23 cellular contexts compared by ENCODE assay signal in the genomic region with DNA sequence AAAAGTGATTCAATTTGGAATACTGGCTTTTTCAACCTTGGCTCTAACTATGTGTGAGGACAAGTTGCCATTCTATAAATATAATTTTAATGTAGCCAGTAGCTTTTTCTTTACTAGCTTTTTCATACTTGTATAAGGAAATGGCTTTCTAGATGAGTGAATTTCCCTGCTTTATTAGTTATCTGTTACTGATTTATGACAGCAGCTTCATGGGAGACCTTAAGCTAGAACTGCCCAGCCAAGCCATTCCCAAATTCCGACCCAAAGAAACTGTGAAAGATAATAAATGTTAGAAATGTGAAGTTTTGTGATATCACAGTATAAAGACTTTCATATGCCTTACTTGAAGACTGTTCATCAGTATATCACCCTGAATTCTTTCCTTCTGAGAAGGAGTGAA. TPM values are rescaled to one million over a fixed set of nuclear protein-coding genes. Genes with fewer than 3 reads are reported as not detected.
DNase-seq lines count a peak whose midpoint lies in the region; ATAC-seq, FAIRE-seq and TF ChIP-seq lines count a peak whose summit lies in the region.
"Had no signal": no experiment of that assay in that cellular context is flagged by ENCODE, and none has a peak within 500 bp of the region (broad histone marks: within the 10 kb centered on the region; RNA-seq: fewer than 3 reads in every experiment).

No MANE protein-coding gene starts in this region.

- FAIRE-seq in D721Med (lab: Jason Lieb, UNC), result no peak
- FAIRE-seq: GM12878 had no signal

- H3K4me3 Mint-ChIP-seq in activated T-cell treated with anti-CD3 and anti-CD28 coated beads, Interleukin-2, amount 50 U/mL, for 72 hours, result no peak overlapping the region
- no peak overlapping the region for H3K4me3 Mint-ChIP-seq in activated T-cell treated with anti-CD3 and anti-CD28 coated beads, Interleukin-2, amount 50 U/mL, for 24 hours
- H3K4me3 Mint-ChIP-seq in immature natural killer cell (no peak overlapping the region), mesothelial cell of epicardium (no peak overlapping the region)
- H3K4me3 Mint-ChIP-seq: B cell, CD14-positive monocyte had no signal

- peak overlapping the region; percentile 22 for H3K27ac Mint-ChIP-seq in activated T-cell treated with anti-CD3 and anti-CD28 coated beads, Interleukin-2, amount 50 U/mL, for 72 hours
- H3K27ac Mint-ChIP-seq in activated T-cell treated with anti-CD3 and anti-CD28 coated beads, Interleukin-2, amount 50 U/mL, for 24 hours, result no peak overlapping the region
- H3K27ac Mint-ChIP-seq in immature natural killer cell, result peak overlapping the region in 5 of 6 donors; percentile 61 to 77 (median 75)
- H3K27ac Mint-ChIP-seq in mesothelial cell of epicardium, result peak overlapping the region; percentile 72
- H3K27ac Mint-ChIP-seq: B cell had no signal

- ATAC-seq in activated T-cell treated with anti-CD3 and anti-CD28 coated beads, Interleukin-2, amount 50 U/mL, for 72 hours (replicated peaks in 1 of 2), result no peak
- no peak for ATAC-seq in activated CD4-positive, CD25-positive, alpha-beta regulatory T cell treated with anti-CD3 and anti-CD28 coated beads, Interleukin-2, amount 50 U/mL, for 24 hours
- ATAC-seq: GM12878, PC-3 had no signal

- peaks cover 0 to 2% of the 10 kb centered on the region in 2 donors for H3K9me3 Mint-ChIP-seq in activated T-cell treated with anti-CD3 and anti-CD28 coated beads, Interleukin-2, amount 50 U/mL, for 72 hours
- H3K9me3 Mint-ChIP-seq in activated T-cell treated with anti-CD3 and anti-CD28 coated beads, Interleukin-2, amount 50 U/mL, for 24 hours, result no peaks in the 10 kb centered on the region
- H3K9me3 Mint-ChIP-seq in immature natural killer cell (no peaks in the 10 kb centered on the region), mesothelial cell of epicardium (no peaks in the 10 kb centered on the region)

- no peak for TF ChIP-seq CTCF in mesothelial cell of epicardium (IDR thresholded peaks at IDR 0.05; ENCODE audit: unreplicated experiment)
- no peak for TF ChIP-seq CTCF in D721Med (IDR thresholded peaks at IDR 0.05; ENCODE audit: insufficient read depth, missing control alignments)

- no peak for DNase-seq in activated T-cell treated with anti-CD3 and anti-CD28 coated beads, Interleukin-2, amount 50 U/mL, for 72 hours
- DNase-seq in activated T-cell treated with anti-CD3 and anti-CD28 coated beads, Interleukin-2, amount 50 U/mL, for 24 hours, result no peak
- no peak for DNase-seq in immature natural killer cell
- DNase-seq in mesothelial cell of epicardium (ENCODE audit: low spot score in 2 of 2, unreplicated experiment in 2 of 2), result no peak
- DNase-seq in D721Med (ENCODE audit: insufficient read length, low spot score), result no peak
- no peak for DNase-seq in LoVo (ENCODE audit: low spot score)
- DNase-seq in A172 (ENCODE audit: low spot score), result no peak
- DNase-seq: DMS 273 treated with DMSO at 0.1 percent for 48 hours, DMS79 treated with DMSO at 0.1 percent for 48 hours, Karpas-422, NCI-H1417, NCI-H1694 treated with DMSO at 0.1 percent for 48 hours, NCI-H2081 treated with DMSO at 0.1 percent for 48 hours, NCI-H2171 treated with DMSO at 0.1 percent for 48 hours, NCI-H446, NCI-H526, PC-3, RPMI8226, SHP77 treated with DMSO at 0.1 percent for 48 hours had no signal

- H3K27me3 Mint-ChIP-seq in activated T-cell treated with anti-CD3 and anti-CD28 coated beads, Interleukin-2, amount 50 U/mL, for 72 hours (ENCODE audit: low read depth), result no peaks in the 10 kb centered on the region
- no peaks in the 10 kb centered on the region for H3K27me3 Mint-ChIP-seq in activated T-cell treated with anti-CD3 and anti-CD28 coated beads, Interleukin-2, amount 50 U/mL, for 24 hours
- H3K27me3 Mint-ChIP-seq in immature natural killer cell (ENCODE audit: low read depth in 3 of 3), result no peaks in the 10 kb centered on the region
- no peaks in the 10 kb centered on the region for H3K27me3 Mint-ChIP-seq in mesothelial cell of epicardium (ENCODE audit: low read depth)
- H3K27me3 Mint-ChIP-seq: B cell had no signal

- H3K36me3 Mint-ChIP-seq in activated T-cell treated with anti-CD3 and anti-CD28 coated beads, Interleukin-2, amount 50 U/mL, for 72 hours (ENCODE audit: insufficient read depth in 2 of 2), result peaks cover 12% of the 10 kb centered on the region in 2 donors
- peaks cover 25% of the 10 kb centered on the region for H3K36me3 Mint-ChIP-seq in activated T-cell treated with anti-CD3 and anti-CD28 coated beads, Interleukin-2, amount 50 U/mL, for 24 hours (ENCODE audit: low read depth)
- H3K36me3 Mint-ChIP-seq in immature natural killer cell, result peaks cover 0 to 4% (median 0%) of the 10 kb centered on the region in 3 donors
- H3K36me3 Mint-ChIP-seq in mesothelial cell of epicardium, result no peaks in the 10 kb centered on the region

- H3K4me1 Mint-ChIP-seq in activated T-cell treated with anti-CD3 and anti-CD28 coated beads, Interleukin-2, amount 50 U/mL, for 72 hours (ENCODE audit: low read depth), result peaks cover 27% of the 10 kb centered on the region
- peaks cover 42% of the 10 kb centered on the region for H3K4me1 Mint-ChIP-seq in activated T-cell treated with anti-CD3 and anti-CD28 coated beads, Interleukin-2, amount 50 U/mL, for 24 hours (ENCODE audit: low read depth)
- H3K4me1 Mint-ChIP-seq in immature natural killer cell, result peaks cover 25 to 31% of the 10 kb centered on the region in 2 donors
- peaks cover 34% of the 10 kb centered on the region for H3K4me1 Mint-ChIP-seq in mesothelial cell of epicardium

RNA-seq across cellular contexts. Expression of a gene that starts 32.3 kb away (rescaled TPM):
- 10 to 100 TPM; 96.6 to 97.2 TPM for total RNA-seq in activated T-cell treated with anti-CD3 and anti-CD28 coated beads, Interleukin-2, amount 50 U/mL, for 72 hours
- 10 to 100 TPM; 52.4 to 89.2 (median 74.1) TPM for polyA plus RNA-seq in immature natural killer cell
- 36.3 to 45.6 TPM (median 43.5 TPM) in 3 replicates for total RNA-seq in mesothelial cell of epicardium
- 36.0 and 36.5 TPM in 2 replicates for total RNA-seq in A172 (2014; rRNA removed; shearing (Covaris generic))

RNA-seq across cellular contexts. Expression of a gene that starts 32.7 kb away (rescaled TPM):
- 10 to 100 TPM in 1 of 2 donors, 1 to 10 TPM in 1; 5.8 to 11.5 TPM for total RNA-seq in activated T-cell treated with anti-CD3 and anti-CD28 coated beads, Interleukin-2, amount 50 U/mL, for 72 hours
- polyA plus RNA-seq in immature natural killer cell, result 1 to 10 TPM; 1.3 to 3.4 (median 2.9) TPM
- 0.80 to 1.4 TPM (median 1.0 TPM) in 3 replicates for total RNA-seq in mesothelial cell of epicardium
- 2.2 and 2.8 TPM in 2 replicates for total RNA-seq in A172 (2014; rRNA removed; shearing (Covaris generic))
